24 cellular contexts compared by ENCODE assay signal in genomic region chr22:20216863-20217499, GRCh38. TPM values are rescaled to one million over a fixed set of nuclear protein-coding genes. Genes with fewer than 3 reads are reported as not detected.
DNase-seq lines count a peak whose midpoint lies in the region; ATAC-seq, FAIRE-seq and TF ChIP-seq lines count a peak whose summit lies in the region.
"Had no signal": no experiment of that assay in that cellular context is flagged by ENCODE, and none has a peak within 500 bp of the region (broad histone marks: within the 10 kb centered on the region; RNA-seq: fewer than 3 reads in every experiment).

No MANE protein-coding gene starts in this region.

- H3K36me3 ChIP-seq in BLaER1 (no peaks in the 10 kb centered on the region), pancreas (no peaks in the 10 kb centered on the region)
- H3K36me3 ChIP-seq: Peyer's patch had no signal

- no peaks in the 10 kb centered on the region for H4K20me1 ChIP-seq in BLaER1

- no peaks in the 10 kb centered on the region for H3K27me3 ChIP-seq in BLaER1
- no peaks in the 10 kb centered on the region for H3K27me3 ChIP-seq in pancreas
- H3K27me3 ChIP-seq: Peyer's patch had no signal

- intact Hi-C loops in pancreas (cut with DNase I), result no loop called here

- DNase-seq in LNCaP clone FGC (ENCODE audit: low read depth), result peak; percentile 74
- peak; percentile 63 for DNase-seq in epithelial cell of esophagus (ENCODE audit: low read depth)
- DNase-seq in pancreas, result no peak
- no peak for DNase-seq in stimulated activated naive CD8-positive, alpha-beta T cell treated with anti-CD3 and anti-CD28 coated beads, Interleukin-15, Interleukin-2, amounts not matched to agents 100 U/mL and 50 U/mL, for 24 hours
- DNase-seq in activated CD4-positive, alpha-beta T cell treated with anti-CD3 and anti-CD28 coated beads, Interleukin-2, amount 50 U/mL, for 1 hour, result no peak
- DNase-seq: 8988T; CD4-positive, alpha-beta T cell; DMS153; EL; HCEC 1CT; KG1; MV-4-11; NCI-H1417; NCI-H187 treated with DMSO at 0.1 percent for 48 hours; NCI-H2171; NCI-H526; Peyer's patch had no signal

- no peak for FAIRE-seq in pancreas (lab: Jason Lieb, UNC)
- FAIRE-seq: GM12878, GM19239 had no signal

- no peak overlapping the region for H3K9ac ChIP-seq in BLaER1

- H3K9me3 ChIP-seq in BLaER1 (peaks cover 8% of the 10 kb centered on the region; the same call in 1 of the 2 replicates), pancreas (no peaks in the 10 kb centered on the region)
- H3K9me3 ChIP-seq: Peyer's patch had no signal

- ATAC-seq in pancreas, result peak; percentile 15 to 56 (median 45)
- no peak for ATAC-seq in stimulated activated naive CD8-positive, alpha-beta T cell treated with anti-CD3 and anti-CD28 coated beads, Interleukin-15, Interleukin-2, amounts not matched to agents 100 U/mL and 50 U/mL, for 24 hours
- no peak for ATAC-seq in HG03469 (IDR thresholded peaks at IDR 0.05; ENCODE audit: unreplicated experiment)
- ATAC-seq in HG03457 (IDR thresholded peaks at IDR 0.05; ENCODE audit: unreplicated experiment), result no peak
- ATAC-seq: GM12878, Right ventricle myocardium inferior had no signal

- H3K27ac ChIP-seq in BLaER1, result peak overlapping the region; percentile 53; the same call in 1 of the 2 replicates
- no peak overlapping the region for H3K27ac ChIP-seq in pancreas
- H3K27ac ChIP-seq: Peyer's patch had no signal

- WGBS in pancreas, 2 donors, result 66 to 70% methylated on average over 12 of the region's 12 CpGs

- H3K4me2 ChIP-seq in BLaER1, result peak overlapping the region; percentile 92
- H3K4me2 ChIP-seq: GM23338 had no signal

- H3K4me3 ChIP-seq in BLaER1 (no peak overlapping the region), LNCaP clone FGC (ENCODE audit: low read depth, low read length) (no peak overlapping the region), epithelial cell of esophagus (ENCODE audit: low read length) (no peak overlapping the region), pancreas (no peak overlapping the region)
- H3K4me3 ChIP-seq: GM12878, GM23338, Peyer's patch had no signal

- peaks cover 78% of the 10 kb centered on the region for H3K4me1 ChIP-seq in BLaER1
- peaks cover 4 to 7% (median 4%) of the 10 kb centered on the region in 3 donors for H3K4me1 ChIP-seq in pancreas

- no peak for TF ChIP-seq CTCF in LNCaP clone FGC (IDR thresholded peaks at IDR 0.05; ENCODE audit: control insufficient read depth, extremely low read depth, insufficient read depth)
- no peak for TF ChIP-seq CTCF in epithelial cell of esophagus (IDR thresholded peaks at IDR 0.05; ENCODE audit: insufficient read depth, low read depth, low read length, missing control alignments)
- no peak for TF ChIP-seq CTCF in pancreas (IDR thresholded peaks at IDR 0.05)

RNA-seq across cellular contexts. Expression of gene RTN4R, which starts 51.1 kb away (rescaled TPM):
- total RNA-seq in pancreas, result 1 to 10 TPM in 5 of 6 donors, under 1 TPM in 1; 0.88 to 7.4 (median 1.9) TPM
- polyA plus RNA-seq in pancreas, result 1 to 10 TPM; 1.7 TPM

Comparison
In these comparisons a context has a peak if more than half of its experiments do, and no peak if none do; other contexts are left out.
1. DNase-seq: peak in LNCaP clone FGC (single experiment) and epithelial cell of esophagus (single experiment); none in pancreas (0 of 6), stimulated activated naive CD8-positive, alpha-beta T cell treated with anti-CD3 and anti-CD28 coated beads, Interleukin-15, Interleukin-2, amounts not matched to agents 100 U/mL and 50 U/mL, for 24 hours (single experiment) and activated CD4-positive, alpha-beta T cell treated with anti-CD3 and anti-CD28 coated beads, Interleukin-2, amount 50 U/mL, for 1 hour (single experiment).
2. ATAC-seq: peak in pancreas (4 of 4); none in stimulated activated naive CD8-positive, alpha-beta T cell treated with anti-CD3 and anti-CD28 coated beads, Interleukin-15, Interleukin-2, amounts not matched to agents 100 U/mL and 50 U/mL, for 24 hours (single experiment), HG03469 (single experiment) and HG03457 (single experiment).